21 cellular contexts compared by ENCODE assay signal in the genomic region with DNA sequence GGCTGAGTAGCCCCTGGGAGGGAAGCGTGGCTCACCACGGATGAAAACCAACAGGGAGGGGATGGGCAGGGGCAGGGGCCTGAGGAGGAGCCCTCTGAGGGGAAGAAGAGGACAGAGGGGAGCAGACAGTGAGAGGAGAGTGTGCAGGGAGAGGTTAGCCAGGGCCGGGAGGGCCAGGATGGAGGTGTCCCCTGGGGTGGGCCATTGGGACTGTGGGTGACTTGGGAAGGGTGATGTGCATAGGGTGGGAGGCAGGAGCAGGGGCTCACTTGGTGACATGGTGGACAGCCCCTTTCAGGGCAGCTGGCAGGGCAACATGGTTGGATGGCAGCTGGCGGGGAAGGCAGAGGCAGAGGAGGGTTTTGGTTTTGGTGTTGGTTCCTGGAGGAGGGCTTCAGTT.
"Had no signal": no experiment of that assay in that cellular context is flagged by ENCODE, and none has a peak within 500 bp of the region (broad histone marks: within the 10 kb centered on the region; RNA-seq: fewer than 3 reads in every experiment).

No MANE protein-coding gene starts in this region.

- H3K27ac Mint-ChIP-seq: activated naive CD8-positive, alpha-beta T cell; stimulated activated naive CD8-positive, alpha-beta T cell treated with anti-CD3 and anti-CD28 coated beads, Interleukin-15, Interleukin-2, amounts not matched to agents 100 ng/mL and 50 ng/mL, for 24 hours had no signal

- DNase-seq: activated CD4-positive, alpha-beta T cell treated with anti-CD3 and anti-CD28 coated beads for 1 hour; activated gamma-delta T cell treated with Interleukin-2 at 50 U/mL for 16 hours; activated T-cell treated with anti-CD3 and anti-CD28 coated beads, Interleukin-2, amount 50 U/mL, for 1 hour; amniotic stem cell; colonic mucosa; hippocampal formation; left ventricle myocardium superior; mammary epithelial cell; ovary; psoas muscle; stimulated activated CD4-positive, alpha-beta T cell treated with anti-CD3 and anti-CD28 coated beads, Interleukin-4, amount 100 ng/mL, for 24 hours; T-helper 9 cell; tibial artery had no signal

- H3K9me3 Mint-ChIP-seq: natural killer cell treated with Interleukin-12 subunit alpha and Interleukin-12 subunit beta and Interleukin-15 and Interleukin-18, amount 100 ng/mL, for 72 hours; stimulated activated naive CD8-positive, alpha-beta T cell treated with anti-CD3 and anti-CD28 coated beads, Interleukin-15, Interleukin-2, amounts not matched to agents 100 ng/mL and 50 ng/mL, for 24 hours had no signal

- H3K27me3 Mint-ChIP-seq: activated naive CD8-positive, alpha-beta T cell had no signal

- H3K27ac ChIP-seq: breast epithelium, colonic mucosa, esophagus muscularis mucosa, neutrophil, ovary, psoas muscle, right atrium auricular region, tibial artery had no signal

- H3K36me3 Mint-ChIP-seq: activated naive CD8-positive, alpha-beta T cell; natural killer cell treated with Interleukin-12 subunit alpha and Interleukin-12 subunit beta and Interleukin-15 and Interleukin-18, amount 100 ng/mL, for 72 hours had no signal

- H3K4me3 ChIP-seq: breast epithelium, colonic mucosa, esophagus muscularis mucosa, ovary, psoas muscle, right atrium auricular region, tibial artery had no signal

- H3K4me3 Mint-ChIP-seq: activated naive CD8-positive, alpha-beta T cell; natural killer cell treated with Interleukin-12 subunit alpha and Interleukin-12 subunit beta and Interleukin-15 and Interleukin-18, amount 100 ng/mL, for 72 hours; stimulated activated naive CD8-positive, alpha-beta T cell treated with anti-CD3 and anti-CD28 coated beads, Interleukin-15, Interleukin-2, amounts not matched to agents 100 ng/mL and 50 ng/mL, for 24 hours had no signal

- H3K36me3 ChIP-seq: breast epithelium, colonic mucosa, esophagus muscularis mucosa, neutrophil, ovary, right atrium auricular region, tibial artery had no signal

- H3K9me3 ChIP-seq: breast epithelium, colonic mucosa, esophagus muscularis mucosa, neutrophil, ovary, psoas muscle, right atrium auricular region, tibial artery had no signal

- H3K4me1 ChIP-seq: breast epithelium, psoas muscle had no signal

- H3K27me3 ChIP-seq: breast epithelium, colonic mucosa, esophagus muscularis mucosa, ovary, right atrium auricular region, tibial artery had no signal

- FAIRE-seq: frontal cortex had no signal

- ATAC-seq: left ventricle myocardium superior; natural killer cell treated with Interleukin-12 subunit alpha and Interleukin-12 subunit beta and Interleukin-15 and Interleukin-18, amount 100 ng/mL, for 72 hours had no signal
